In the genomic region with DNA sequence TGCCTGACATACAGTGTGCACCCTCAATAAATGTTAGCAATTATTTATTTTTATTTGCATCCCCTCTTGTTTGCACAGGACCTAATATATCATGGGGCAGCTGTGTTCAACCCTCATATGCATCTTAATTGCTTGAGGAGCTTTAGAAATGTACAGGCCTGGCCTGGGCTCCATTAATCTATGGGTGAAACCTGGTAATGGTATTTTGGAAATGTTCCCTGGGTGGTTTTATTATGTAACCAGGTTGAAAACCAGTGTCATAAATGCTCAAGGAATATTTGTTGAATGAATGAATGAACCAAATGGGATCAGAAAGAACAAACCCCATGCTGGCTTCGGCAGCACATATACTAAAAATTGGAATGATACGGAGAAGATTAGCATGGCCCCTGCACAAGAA, we compare ENCODE assay signal across 23 cellular contexts.
A peak's percentile ranks its signal among the peaks of the same experiment; 100 is the strongest.
DNase-seq lines count a peak whose midpoint lies in the region; ATAC-seq and TF ChIP-seq lines count a peak whose summit lies in the region.
"Had no signal": no experiment of that assay in that cellular context is flagged by ENCODE, and none has a peak within 500 bp of the region (broad histone marks: within the 10 kb centered on the region; RNA-seq: fewer than 3 reads in every experiment).

No MANE protein-coding gene starts in this region.

- H3K4me3 ChIP-seq in coronary artery = no peak overlapping the region
- H3K4me3 ChIP-seq: esophagus muscularis mucosa, smooth muscle cell had no signal

- H3K9me3 Mint-ChIP-seq in natural killer cell treated with Interleukin-12 subunit alpha and Interleukin-12 subunit beta and Interleukin-15 and Interleukin-18, amount 100 ng/mL, for 72 hours = no peaks in the 10 kb centered on the region
- H3K9me3 Mint-ChIP-seq: activated CD4-positive, alpha-beta T cell treated with anti-CD3 and anti-CD28 coated beads, Interleukin-2, amount 10 ng/mL, durations not matched to agents 24 days and 14 days; activated T-cell treated with anti-CD3 and anti-CD28 coated beads, Interleukin-2, amount 50 U/mL, for 4 hours; CD4-positive, alpha-beta memory T cell; endodermal cell; memory B cell had no signal

- no peaks in the 10 kb centered on the region for H3K36me3 Mint-ChIP-seq in natural killer cell treated with Interleukin-12 subunit alpha and Interleukin-12 subunit beta and Interleukin-15 and Interleukin-18, amount 100 ng/mL, for 72 hours
- H3K36me3 Mint-ChIP-seq: CD4-positive, alpha-beta memory T cell; memory B cell had no signal

- no peak overlapping the region for H3K4me3 Mint-ChIP-seq in natural killer cell treated with Interleukin-12 subunit alpha and Interleukin-12 subunit beta and Interleukin-15 and Interleukin-18, amount 100 ng/mL, for 72 hours
- H3K4me3 Mint-ChIP-seq: activated CD4-positive, alpha-beta T cell treated with anti-CD3 and anti-CD28 coated beads, Interleukin-2, amount 10 ng/mL, durations not matched to agents 24 days and 14 days; activated T-cell treated with anti-CD3 and anti-CD28 coated beads, Interleukin-2, amount 50 U/mL, for 4 hours; endodermal cell; memory B cell had no signal

- H3K4me1 Mint-ChIP-seq in natural killer cell treated with Interleukin-12 subunit alpha and Interleukin-12 subunit beta and Interleukin-15 and Interleukin-18, amount 100 ng/mL, for 72 hours (ENCODE audit: low read depth in 2 of 2) = peaks cover 33 to 41% of the 10 kb centered on the region in 2 donors

- TF ChIP-seq CTCF in coronary artery (IDR thresholded peaks at IDR 0.05) = no peak

- DNase-seq in coronary artery (ENCODE audit: low spot score) (no peak), NOMO-1 (lab: John Stamatoyannopoulos, UW; ENCODE audit: unreplicated experiment in 2 of 2) (no peak), NCI-H2171 treated with DMSO at 0.1 percent for 48 hours (lab: John Stamatoyannopoulos, UW) (no peak)
- no peak for DNase-seq in natural killer cell treated with Interleukin-12 subunit alpha and Interleukin-12 subunit beta and Interleukin-15 and Interleukin-18, amount 100 ng/mL, for 72 hours (ENCODE audit: low spot score)
- no peak for DNase-seq in stimulated activated CD4-positive, alpha-beta T cell treated with anti-CD3 and anti-CD28 coated beads, Interleukin-4, amount 100 ng/mL, for 4 hours
- DNase-seq: activated CD4-positive, alpha-beta T cell treated with anti-CD3 and anti-CD28 coated beads, Interleukin-2, amount 10 ng/mL, durations not matched to agents 24 days and 14 days; activated T-cell treated with anti-CD3 and anti-CD28 coated beads, Interleukin-2, amount 50 U/mL, for 4 hours; CD4-positive, alpha-beta memory T cell; cortex of kidney; endodermal cell; GOT3; left colon; NCI-H1048; NCI-H1694 treated with DMSO at 0.1 percent for 48 hours; NCI-H69; SHP77 treated with DMSO at 0.1 percent for 48 hours; stimulated activated CD4-positive, alpha-beta T cell treated with anti-CD3 and anti-CD28 coated beads, Interleukin-1b, Interleukin-23, amount 100 ng/mL, for 48 hours; T1000 had no signal

- H3K27me3 Mint-ChIP-seq in natural killer cell treated with Interleukin-12 subunit alpha and Interleukin-12 subunit beta and Interleukin-15 and Interleukin-18, amount 100 ng/mL, for 72 hours = no peaks in the 10 kb centered on the region
- H3K27me3 Mint-ChIP-seq: activated CD4-positive, alpha-beta T cell treated with anti-CD3 and anti-CD28 coated beads, Interleukin-2, amount 10 ng/mL, durations not matched to agents 24 days and 14 days; CD4-positive, alpha-beta memory T cell; memory B cell had no signal

- peak overlapping the region; percentile 53 to 74 for H3K27ac Mint-ChIP-seq in natural killer cell treated with Interleukin-12 subunit alpha and Interleukin-12 subunit beta and Interleukin-15 and Interleukin-18, amount 100 ng/mL, for 72 hours
- H3K27ac Mint-ChIP-seq: activated CD4-positive, alpha-beta T cell treated with anti-CD3 and anti-CD28 coated beads, Interleukin-2, amount 10 ng/mL, durations not matched to agents 24 days and 14 days; endodermal cell; memory B cell had no signal

- H3K27ac ChIP-seq in angular gyrus (ENCODE audit: low read depth, low read length) (peak overlapping the region; percentile 98), coronary artery (peak overlapping the region; percentile 68 to 93), temporal lobe (ENCODE audit: low read depth, low read length) (peak overlapping the region; percentile 94)

- no peak for ATAC-seq in natural killer cell treated with Interleukin-12 subunit alpha and Interleukin-12 subunit beta and Interleukin-15 and Interleukin-18, amount 100 ng/mL, for 72 hours
- ATAC-seq: activated T-cell treated with anti-CD3 and anti-CD28 coated beads, Interleukin-2, amount 50 U/mL, for 4 hours had no signal
